ENCODE assay signal across 1 cellular context in the genomic region with DNA sequence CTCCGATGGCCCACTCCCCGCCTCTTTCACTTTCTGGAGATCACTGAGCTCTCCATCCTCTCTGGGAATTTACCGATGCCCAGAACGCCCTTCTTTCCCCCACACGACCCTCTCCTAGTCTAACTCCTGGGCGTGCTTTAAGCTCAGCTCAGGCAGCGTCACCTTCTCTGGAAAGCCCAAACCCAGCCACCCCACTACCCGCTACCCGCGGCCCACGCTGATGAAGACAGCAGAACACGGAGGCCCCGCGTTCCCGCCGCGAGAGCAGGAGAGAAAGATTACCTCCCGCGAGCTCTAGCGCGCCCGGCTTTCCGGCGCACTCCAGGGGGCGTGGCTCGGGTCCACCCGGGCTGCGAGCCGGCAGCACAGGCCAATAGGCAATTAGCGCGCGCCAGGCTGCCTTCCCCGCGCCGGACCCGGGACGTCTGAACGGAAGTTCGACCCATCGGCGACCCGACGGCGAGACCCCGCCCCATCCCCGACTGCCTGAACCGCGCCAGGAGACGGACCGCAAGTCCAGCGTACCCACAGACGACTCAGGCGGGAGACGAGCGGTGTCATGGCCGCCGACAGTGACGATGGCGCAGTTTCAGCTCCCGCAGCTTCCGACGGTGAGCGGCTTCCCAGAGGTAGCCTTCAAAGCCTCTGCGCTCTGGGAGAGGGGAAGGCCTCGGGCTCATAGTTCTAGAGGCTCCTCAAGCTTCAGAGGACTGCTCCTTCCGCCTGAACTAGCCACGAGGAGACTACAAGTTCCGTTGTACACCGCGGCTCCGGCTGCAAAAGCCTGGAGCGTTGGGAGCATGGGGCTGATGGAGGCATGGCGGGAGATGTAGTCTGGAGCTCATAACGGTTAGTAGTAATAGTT.
A peak's percentile ranks its signal among the peaks of the same experiment; 100 is the strongest.
TF ChIP-seq lines count a peak whose summit lies in the region.

A gene (minus strand): TSS at position 747 of the 865 bp plus-strand sequence. CDS start 5,935 bp downstream, outside the sequence.
A gene (plus strand): TSS at position 477 of the 865 bp plus-strand sequence. CDS start 83 bp downstream, at position 560.

TF ChIP-seq in HEK293, 187 proteins besides CTCF, POLR2A, EP300 and RAD21 (continued from another document and continues in another):
- TF ChIP-seq, protein P1, sequence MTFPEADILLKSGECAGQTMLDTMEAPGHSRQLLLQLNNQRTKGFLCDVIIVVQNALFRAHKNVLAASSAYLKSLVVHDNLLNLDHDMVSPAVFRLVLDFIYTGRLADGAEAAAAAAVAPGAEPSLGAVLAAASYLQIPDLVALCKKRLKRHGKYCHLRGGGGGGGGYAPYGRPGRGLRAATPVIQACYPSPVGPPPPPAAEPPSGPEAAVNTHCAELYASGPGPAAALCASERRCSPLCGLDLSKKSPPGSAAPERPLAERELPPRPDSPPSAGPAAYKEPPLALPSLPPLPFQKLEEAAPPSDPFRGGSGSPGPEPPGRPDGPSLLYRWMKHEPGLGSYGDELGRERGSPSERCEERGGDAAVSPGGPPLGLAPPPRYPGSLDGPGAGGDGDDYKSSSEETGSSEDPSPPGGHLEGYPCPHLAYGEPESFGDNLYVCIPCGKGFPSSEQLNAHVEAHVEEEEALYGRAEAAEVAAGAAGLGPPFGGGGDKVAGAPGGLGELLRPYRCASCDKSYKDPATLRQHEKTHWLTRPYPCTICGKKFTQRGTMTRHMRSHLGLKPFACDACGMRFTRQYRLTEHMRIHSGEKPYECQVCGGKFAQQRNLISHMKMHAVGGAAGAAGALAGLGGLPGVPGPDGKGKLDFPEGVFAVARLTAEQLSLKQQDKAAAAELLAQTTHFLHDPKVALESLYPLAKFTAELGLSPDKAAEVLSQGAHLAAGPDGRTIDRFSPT (tag by site-specific recombination; IDR thresholded peaks at IDR 0.05) = no peak
- TF ChIP-seq ZNF548 (tag by site-specific recombination; IDR thresholded peaks at IDR 0.05) (no peak), HOXC10 (CRISPR knock-in tag; IDR thresholded peaks at IDR 0.05) (no peak), ZNF677 (tag by site-specific recombination; IDR thresholded peaks at IDR 0.05) (no peak), ZBTB21 (tag by site-specific recombination; IDR thresholded peaks at IDR 0.05) (no peak), ZNF311 (tag by site-specific recombination; IDR thresholded peaks at IDR 0.05; ENCODE audit: borderline replicate concordance) (no peak), ZNF221 (tag by site-specific recombination; IDR thresholded peaks at IDR 0.05; ENCODE audit: borderline replicate concordance) (no peak), SP3 (tag by site-specific recombination; IDR thresholded peaks at IDR 0.05) (peak; percentile 84), ZNF426 (tag by site-specific recombination; IDR thresholded peaks at IDR 0.05) (no peak), KLF10 (tag by site-specific recombination; IDR thresholded peaks at IDR 0.05) (peak; percentile 25; the same call in 1 of the 2 replicates), ZNF146 (tag by site-specific recombination; IDR thresholded peaks at IDR 0.05) (0 out of 2 replicates have a peak, but pooled peaks have one; percentile 6), ZNF274 (IDR thresholded peaks at IDR 0.05; ENCODE audit: low read length) (no peak), ZNF274 (tag by site-specific recombination; IDR thresholded peaks at IDR 0.05; ENCODE audit: borderline replicate concordance) (no peak), MYNN (tag by site-specific recombination; IDR thresholded peaks at IDR 0.05; ENCODE audit: borderline replicate concordance) (no peak), ZNF76 (tag by site-specific recombination; IDR thresholded peaks at IDR 0.05; ENCODE audit: borderline replicate concordance, low read depth) (peak; percentile 99), ZNF514 (tag by site-specific recombination; IDR thresholded peaks at IDR 0.05) (no peak), ZNF791 (tag by site-specific recombination; IDR thresholded peaks at IDR 0.05) (no peak), OSR2 (tag by site-specific recombination; IDR thresholded peaks at IDR 0.05) (peak; percentile 55), KLF16 (tag by site-specific recombination; IDR thresholded peaks at IDR 0.05) (peak; percentile 75), ZNF830 (tag by site-specific recombination; IDR thresholded peaks at IDR 0.05; ENCODE audit: low read depth) (no peak), ZNF114 (tag by site-specific recombination; IDR thresholded peaks at IDR 0.05) (no peak), ZNF19 (tag by site-specific recombination; IDR thresholded peaks at IDR 0.05; ENCODE audit: low read depth) (no peak), ZNF610 (tag by site-specific recombination; IDR thresholded peaks at IDR 0.05; ENCODE audit: borderline replicate concordance) (peak; percentile 42)
- TF ChIP-seq, protein P2, sequence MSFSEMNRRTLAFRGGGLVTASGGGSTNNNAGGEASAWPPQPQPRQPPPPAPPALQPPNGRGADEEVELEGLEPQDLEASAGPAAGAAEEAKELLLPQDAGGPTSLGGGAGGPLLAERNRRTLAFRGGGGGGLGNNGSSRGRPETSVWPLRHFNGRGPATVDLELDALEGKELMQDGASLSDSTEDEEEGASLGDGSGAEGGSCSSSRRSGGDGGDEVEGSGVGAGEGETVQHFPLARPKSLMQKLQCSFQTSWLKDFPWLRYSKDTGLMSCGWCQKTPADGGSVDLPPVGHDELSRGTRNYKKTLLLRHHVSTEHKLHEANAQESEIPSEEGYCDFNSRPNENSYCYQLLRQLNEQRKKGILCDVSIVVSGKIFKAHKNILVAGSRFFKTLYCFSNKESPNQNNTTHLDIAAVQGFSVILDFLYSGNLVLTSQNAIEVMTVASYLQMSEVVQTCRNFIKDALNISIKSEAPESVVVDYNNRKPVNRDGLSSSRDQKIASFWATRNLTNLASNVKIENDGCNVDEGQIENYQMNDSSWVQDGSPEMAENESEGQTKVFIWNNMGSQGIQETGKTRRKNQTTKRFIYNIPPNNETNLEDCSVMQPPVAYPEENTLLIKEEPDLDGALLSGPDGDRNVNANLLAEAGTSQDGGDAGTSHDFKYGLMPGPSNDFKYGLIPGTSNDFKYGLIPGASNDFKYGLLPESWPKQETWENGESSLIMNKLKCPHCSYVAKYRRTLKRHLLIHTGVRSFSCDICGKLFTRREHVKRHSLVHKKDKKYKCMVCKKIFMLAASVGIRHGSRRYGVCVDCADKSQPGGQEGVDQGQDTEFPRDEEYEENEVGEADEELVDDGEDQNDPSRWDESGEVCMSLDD (tag by site-specific recombination; IDR thresholded peaks at IDR 0.05) = no peak; the same call in 1 of the 2 replicates
- TF ChIP-seq, protein P3, sequence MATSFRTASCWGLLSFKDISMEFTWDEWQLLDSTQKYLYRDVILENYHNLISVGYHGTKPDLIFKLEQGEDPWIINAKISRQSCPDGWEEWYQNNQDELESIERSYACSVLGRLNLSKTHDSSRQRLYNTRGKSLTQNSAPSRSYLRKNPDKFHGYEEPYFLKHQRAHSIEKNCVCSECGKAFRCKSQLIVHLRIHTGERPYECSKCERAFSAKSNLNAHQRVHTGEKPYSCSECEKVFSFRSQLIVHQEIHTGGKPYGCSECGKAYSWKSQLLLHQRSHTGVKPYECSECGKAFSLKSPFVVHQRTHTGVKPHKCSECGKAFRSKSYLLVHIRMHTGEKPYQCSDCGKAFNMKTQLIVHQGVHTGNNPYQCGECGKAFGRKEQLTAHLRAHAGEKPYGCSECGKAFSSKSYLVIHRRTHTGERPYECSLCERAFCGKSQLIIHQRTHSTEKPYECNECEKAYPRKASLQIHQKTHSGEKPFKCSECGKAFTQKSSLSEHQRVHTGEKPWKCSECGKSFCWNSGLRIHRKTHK (tag by site-specific recombination; IDR thresholded peaks at IDR 0.05) = no peak
- TF ChIP-seq, protein P4, sequence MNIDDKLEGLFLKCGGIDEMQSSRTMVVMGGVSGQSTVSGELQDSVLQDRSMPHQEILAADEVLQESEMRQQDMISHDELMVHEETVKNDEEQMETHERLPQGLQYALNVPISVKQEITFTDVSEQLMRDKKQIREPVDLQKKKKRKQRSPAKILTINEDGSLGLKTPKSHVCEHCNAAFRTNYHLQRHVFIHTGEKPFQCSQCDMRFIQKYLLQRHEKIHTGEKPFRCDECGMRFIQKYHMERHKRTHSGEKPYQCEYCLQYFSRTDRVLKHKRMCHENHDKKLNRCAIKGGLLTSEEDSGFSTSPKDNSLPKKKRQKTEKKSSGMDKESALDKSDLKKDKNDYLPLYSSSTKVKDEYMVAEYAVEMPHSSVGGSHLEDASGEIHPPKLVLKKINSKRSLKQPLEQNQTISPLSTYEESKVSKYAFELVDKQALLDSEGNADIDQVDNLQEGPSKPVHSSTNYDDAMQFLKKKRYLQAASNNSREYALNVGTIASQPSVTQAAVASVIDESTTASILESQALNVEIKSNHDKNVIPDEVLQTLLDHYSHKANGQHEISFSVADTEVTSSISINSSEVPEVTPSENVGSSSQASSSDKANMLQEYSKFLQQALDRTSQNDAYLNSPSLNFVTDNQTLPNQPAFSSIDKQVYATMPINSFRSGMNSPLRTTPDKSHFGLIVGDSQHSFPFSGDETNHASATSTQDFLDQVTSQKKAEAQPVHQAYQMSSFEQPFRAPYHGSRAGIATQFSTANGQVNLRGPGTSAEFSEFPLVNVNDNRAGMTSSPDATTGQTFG (tag by site-specific recombination; IDR thresholded peaks at IDR 0.05; ENCODE audit: borderline replicate concordance) = no peak
- TF ChIP-seq, protein P5, sequence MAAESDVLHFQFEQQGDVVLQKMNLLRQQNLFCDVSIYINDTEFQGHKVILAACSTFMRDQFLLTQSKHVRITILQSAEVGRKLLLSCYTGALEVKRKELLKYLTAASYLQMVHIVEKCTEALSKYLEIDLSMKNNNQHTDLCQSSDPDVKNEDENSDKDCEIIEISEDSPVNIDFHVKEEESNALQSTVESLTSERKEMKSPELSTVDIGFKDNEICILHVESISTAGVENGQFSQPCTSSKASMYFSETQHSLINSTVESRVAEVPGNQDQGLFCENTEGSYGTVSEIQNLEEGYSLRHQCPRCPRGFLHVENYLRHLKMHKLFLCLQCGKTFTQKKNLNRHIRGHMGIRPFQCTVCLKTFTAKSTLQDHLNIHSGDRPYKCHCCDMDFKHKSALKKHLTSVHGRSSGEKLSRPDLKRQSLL (tag by site-specific recombination; IDR thresholded peaks at IDR 0.05) = peak; percentile 91
- TF ChIP-seq, protein P6, sequence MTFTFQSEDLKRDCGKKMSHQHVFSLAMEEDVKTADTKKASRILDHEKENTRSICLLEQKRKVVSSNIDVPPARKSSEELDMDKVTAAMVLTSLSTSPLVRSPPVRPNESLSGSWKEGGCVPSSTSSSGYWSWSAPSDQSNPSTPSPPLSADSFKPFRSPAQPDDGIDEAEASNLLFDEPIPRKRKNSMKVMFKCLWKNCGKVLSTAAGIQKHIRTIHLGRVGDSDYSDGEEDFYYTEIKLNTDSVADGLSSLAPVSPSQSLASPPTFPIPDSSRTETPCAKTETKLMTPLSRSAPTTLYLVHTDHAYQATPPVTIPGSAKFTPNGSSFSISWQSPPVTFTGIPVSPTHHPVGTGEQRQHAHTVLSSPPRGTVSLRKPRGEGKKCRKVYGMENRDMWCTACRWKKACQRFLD (tag by site-specific recombination; IDR thresholded peaks at IDR 0.05) = no peak
- TF ChIP-seq, protein P7, sequence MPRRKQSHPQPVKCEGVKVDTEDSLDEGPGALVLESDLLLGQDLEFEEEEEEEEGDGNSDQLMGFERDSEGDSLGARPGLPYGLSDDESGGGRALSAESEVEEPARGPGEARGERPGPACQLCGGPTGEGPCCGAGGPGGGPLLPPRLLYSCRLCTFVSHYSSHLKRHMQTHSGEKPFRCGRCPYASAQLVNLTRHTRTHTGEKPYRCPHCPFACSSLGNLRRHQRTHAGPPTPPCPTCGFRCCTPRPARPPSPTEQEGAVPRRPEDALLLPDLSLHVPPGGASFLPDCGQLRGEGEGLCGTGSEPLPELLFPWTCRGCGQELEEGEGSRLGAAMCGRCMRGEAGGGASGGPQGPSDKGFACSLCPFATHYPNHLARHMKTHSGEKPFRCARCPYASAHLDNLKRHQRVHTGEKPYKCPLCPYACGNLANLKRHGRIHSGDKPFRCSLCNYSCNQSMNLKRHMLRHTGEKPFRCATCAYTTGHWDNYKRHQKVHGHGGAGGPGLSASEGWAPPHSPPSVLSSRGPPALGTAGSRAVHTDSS (tag by site-specific recombination; IDR thresholded peaks at IDR 0.05) = no peak
- TF ChIP-seq, protein P8, sequence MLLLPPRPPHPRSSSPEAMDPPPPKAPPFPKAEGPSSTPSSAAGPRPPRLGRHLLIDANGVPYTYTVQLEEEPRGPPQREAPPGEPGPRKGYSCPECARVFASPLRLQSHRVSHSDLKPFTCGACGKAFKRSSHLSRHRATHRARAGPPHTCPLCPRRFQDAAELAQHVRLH (tag by site-specific recombination; IDR thresholded peaks at IDR 0.05) = peak; percentile 87
- TF ChIP-seq, protein P9, sequence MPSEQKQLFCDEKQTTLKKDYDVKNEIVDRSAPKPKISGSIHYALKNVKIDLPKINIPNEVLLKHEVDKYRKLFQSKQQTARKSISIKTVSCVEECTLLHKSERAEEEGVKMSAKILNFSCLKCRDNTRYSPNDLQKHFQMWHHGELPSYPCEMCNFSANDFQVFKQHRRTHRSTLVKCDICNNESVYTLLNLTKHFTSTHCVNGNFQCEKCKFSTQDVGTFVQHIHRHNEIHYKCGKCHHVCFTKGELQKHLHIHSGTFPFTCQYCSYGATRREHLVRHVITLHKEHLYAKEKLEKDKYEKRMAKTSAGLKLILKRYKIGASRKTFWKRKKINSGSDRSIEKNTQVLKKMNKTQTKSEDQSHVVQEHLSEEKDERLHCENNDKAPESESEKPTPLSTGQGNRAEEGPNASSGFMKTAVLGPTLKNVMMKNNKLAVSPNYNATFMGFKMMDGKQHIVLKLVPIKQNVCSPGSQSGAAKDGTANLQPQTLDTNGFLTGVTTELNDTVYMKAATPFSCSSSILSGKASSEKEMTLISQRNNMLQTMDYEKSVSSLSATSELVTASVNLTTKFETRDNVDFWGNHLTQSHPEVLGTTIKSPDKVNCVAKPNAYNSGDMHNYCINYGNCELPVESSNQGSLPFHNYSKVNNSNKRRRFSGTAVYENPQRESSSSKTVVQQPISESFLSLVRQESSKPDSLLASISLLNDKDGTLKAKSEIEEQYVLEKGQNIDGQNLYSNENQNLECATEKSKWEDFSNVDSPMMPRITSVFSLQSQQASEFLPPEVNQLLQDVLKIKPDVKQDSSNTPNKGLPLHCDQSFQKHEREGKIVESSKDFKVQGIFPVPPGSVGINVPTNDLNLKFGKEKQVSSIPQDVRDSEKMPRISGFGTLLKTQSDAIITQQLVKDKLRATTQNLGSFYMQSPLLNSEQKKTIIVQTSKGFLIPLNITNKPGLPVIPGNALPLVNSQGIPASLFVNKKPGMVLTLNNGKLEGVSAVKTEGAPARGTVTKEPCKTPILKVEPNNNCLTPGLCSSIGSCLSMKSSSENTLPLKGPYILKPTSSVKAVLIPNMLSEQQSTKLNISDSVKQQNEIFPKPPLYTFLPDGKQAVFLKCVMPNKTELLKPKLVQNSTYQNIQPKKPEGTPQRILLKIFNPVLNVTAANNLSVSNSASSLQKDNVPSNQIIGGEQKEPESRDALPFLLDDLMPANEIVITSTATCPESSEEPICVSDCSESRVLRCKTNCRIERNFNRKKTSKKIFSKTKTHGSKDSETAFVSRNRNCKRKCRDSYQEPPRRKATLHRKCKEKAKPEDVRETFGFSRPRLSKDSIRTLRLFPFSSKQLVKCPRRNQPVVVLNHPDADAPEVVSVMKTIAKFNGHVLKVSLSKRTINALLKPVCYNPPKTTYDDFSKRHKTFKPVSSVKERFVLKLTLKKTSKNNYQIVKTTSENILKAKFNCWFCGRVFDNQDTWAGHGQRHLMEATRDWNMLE (tag by site-specific recombination; conservative IDR thresholded peaks at IDR 0.05; ENCODE audit: low read depth) = 0 out of 2 replicates have a peak, but pooled peaks have one; percentile 19
- TF ChIP-seq, protein P10, sequence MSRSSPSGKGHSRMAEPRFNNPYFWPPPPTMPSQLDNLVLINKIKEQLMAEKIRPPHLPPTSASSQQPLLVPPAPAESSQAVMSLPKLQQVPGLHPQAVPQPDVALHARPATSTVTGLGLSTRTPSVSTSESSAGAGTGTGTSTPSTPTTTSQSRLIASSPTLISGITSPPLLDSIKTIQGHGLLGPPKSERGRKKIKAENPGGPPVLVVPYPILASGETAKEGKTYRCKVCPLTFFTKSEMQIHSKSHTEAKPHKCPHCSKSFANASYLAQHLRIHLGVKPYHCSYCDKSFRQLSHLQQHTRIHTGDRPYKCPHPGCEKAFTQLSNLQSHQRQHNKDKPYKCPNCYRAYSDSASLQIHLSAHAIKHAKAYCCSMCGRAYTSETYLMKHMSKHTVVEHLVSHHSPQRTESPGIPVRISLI (tag by site-specific recombination; IDR thresholded peaks at IDR 0.05) = no peak
